Comparison of ENCODE assay signal across 21 cellular contexts in genomic region chr22:26551568-26551967, GRCh38. TPM values are rescaled to one million over a fixed set of nuclear protein-coding genes. Genes with fewer than 3 reads are reported as not detected.
DNase-seq lines count a peak whose midpoint lies in the region; ATAC-seq, FAIRE-seq and TF ChIP-seq lines count a peak whose summit lies in the region.
"Had no signal": no experiment of that assay in that cellular context is flagged by ENCODE, and none has a peak within 500 bp of the region (broad histone marks: within the 10 kb centered on the region; RNA-seq: fewer than 3 reads in every experiment).

No MANE protein-coding gene starts in this region.

- H3K4me1 ChIP-seq in left ventricle myocardium inferior: peaks cover 92% of the 10 kb centered on the region
- H3K4me1 ChIP-seq: transverse colon had no signal

- intact Hi-C loops in left ventricle myocardium inferior (cut with micrococcal nuclease): no loop called here
- intact Hi-C loops in Right ventricle myocardium inferior (cut with DNase I): loop anchor here (2.0 kb wide), 1 partner anchor 39 kb away; the partner anchor contains the start of gene TPST2

- H3K27ac ChIP-seq in left ventricle myocardium inferior (replicated peaks): peak overlapping the region; percentile 89
- H3K27ac ChIP-seq: cardiac muscle cell, transverse colon had no signal

- no peaks in the 10 kb centered on the region for H3K9me3 ChIP-seq in left ventricle myocardium inferior (replicated peaks)
- H3K9me3 ChIP-seq: transverse colon had no signal

- H3K4me1 Mint-ChIP-seq in effector memory CD8-positive, alpha-beta T cell (ENCODE audit: low read depth in 2 of 2): peaks cover 33 to 73% of the 10 kb centered on the region in 2 donors
- peaks cover 40 to 47% of the 10 kb centered on the region in 2 donors for H3K4me1 Mint-ChIP-seq in natural killer cell treated with Interleukin-12 subunit alpha and Interleukin-12 subunit beta and Interleukin-15 and Interleukin-18, amount 100 ng/mL, for 72 hours (ENCODE audit: low read depth in 2 of 2)
- H3K4me1 Mint-ChIP-seq in nephron progenitor cell: peaks cover 21% of the 10 kb centered on the region

- ATAC-seq in Right ventricle myocardium inferior: no peak
- no peak for ATAC-seq in effector memory CD8-positive, alpha-beta T cell (replicated peaks)
- no peak for ATAC-seq in natural killer cell treated with Interleukin-12 subunit alpha and Interleukin-12 subunit beta and Interleukin-15 and Interleukin-18, amount 100 ng/mL, for 72 hours
- ATAC-seq: CD8-positive, alpha-beta T cell; stimulated activated naive B cell treated with anti-CD40 and anti-IgM and Interleukin-4, amounts not matched to agents 10 μg/mL and 1 μg/mL and 100 μg/mL, for 72 hours had no signal

- no peak for TF ChIP-seq CTCF in left ventricle myocardium inferior (IDR thresholded peaks at IDR 0.05; ENCODE audit: borderline replicate concordance)
- TF ChIP-seq CTCF in nephron progenitor cell (IDR thresholded peaks at IDR 0.05): no peak

- no peak overlapping the region for H3K4me3 Mint-ChIP-seq in effector memory CD8-positive, alpha-beta T cell
- no peak overlapping the region for H3K4me3 Mint-ChIP-seq in natural killer cell treated with Interleukin-12 subunit alpha and Interleukin-12 subunit beta and Interleukin-15 and Interleukin-18, amount 100 ng/mL, for 72 hours
- H3K4me3 Mint-ChIP-seq in nephron progenitor cell: no peak overlapping the region
- H3K4me3 Mint-ChIP-seq: activated B cell treated with CpG ODN at 0.5 μM for 24 hours; activated CD4-positive, alpha-beta memory T cell treated with anti-CD3 and anti-CD28 coated beads, Interleukin-2, amount 10 ng/mL, durations not matched to agents 7 days and 5 days; CD8-positive, alpha-beta T cell; memory B cell; stimulated activated naive B cell treated with anti-CD40 and anti-IgM and Interleukin-4, amounts not matched to agents 10 μg/mL and 1 μg/mL and 100 μg/mL, for 72 hours; T-helper 1 cell treated with Interleukin-12 subunit alpha and Interleukin-12 subunit beta and Interleukin-4 antibody, amounts not matched to agents 30 μg/mL and 1 μg/mL, for 36 hours had no signal

- H3K27ac Mint-ChIP-seq in effector memory CD8-positive, alpha-beta T cell: peak overlapping the region; percentile 84 to 86
- peak overlapping the region; percentile 23 to 86 for H3K27ac Mint-ChIP-seq in natural killer cell treated with Interleukin-12 subunit alpha and Interleukin-12 subunit beta and Interleukin-15 and Interleukin-18, amount 100 ng/mL, for 72 hours
- H3K27ac Mint-ChIP-seq in nephron progenitor cell: no peak overlapping the region
- H3K27ac Mint-ChIP-seq: activated B cell treated with CpG ODN at 0.5 μM for 24 hours; activated CD4-positive, alpha-beta memory T cell treated with anti-CD3 and anti-CD28 coated beads, Interleukin-2, amount 10 ng/mL, durations not matched to agents 7 days and 5 days; CD8-positive, alpha-beta T cell; memory B cell; stimulated activated naive B cell treated with anti-CD40 and anti-IgM and Interleukin-4, amounts not matched to agents 10 μg/mL and 1 μg/mL and 100 μg/mL, for 72 hours; T-helper 1 cell treated with Interleukin-12 subunit alpha and Interleukin-12 subunit beta and Interleukin-4 antibody, amounts not matched to agents 30 μg/mL and 1 μg/mL, for 36 hours had no signal

- no peaks in the 10 kb centered on the region for H3K27me3 Mint-ChIP-seq in effector memory CD8-positive, alpha-beta T cell
- no peaks in the 10 kb centered on the region for H3K27me3 Mint-ChIP-seq in natural killer cell treated with Interleukin-12 subunit alpha and Interleukin-12 subunit beta and Interleukin-15 and Interleukin-18, amount 100 ng/mL, for 72 hours
- H3K27me3 Mint-ChIP-seq in nephron progenitor cell (ENCODE audit: low read depth, poor library complexity): no peaks in the 10 kb centered on the region
- H3K27me3 Mint-ChIP-seq: activated B cell treated with CpG ODN at 0.5 μM for 24 hours; activated CD4-positive, alpha-beta memory T cell treated with anti-CD3 and anti-CD28 coated beads, Interleukin-2, amount 10 ng/mL, durations not matched to agents 7 days and 5 days; memory B cell; stimulated activated naive B cell treated with anti-CD40 and anti-IgM and Interleukin-4, amounts not matched to agents 10 μg/mL and 1 μg/mL and 100 μg/mL, for 72 hours had no signal

- no peak overlapping the region for H3K4me3 ChIP-seq in left ventricle myocardium inferior
- H3K4me3 ChIP-seq: cardiac muscle cell, transverse colon had no signal

- no peaks in the 10 kb centered on the region for H3K9me3 Mint-ChIP-seq in effector memory CD8-positive, alpha-beta T cell
- H3K9me3 Mint-ChIP-seq in natural killer cell treated with Interleukin-12 subunit alpha and Interleukin-12 subunit beta and Interleukin-15 and Interleukin-18, amount 100 ng/mL, for 72 hours: no peaks in the 10 kb centered on the region
- no peaks in the 10 kb centered on the region for H3K9me3 Mint-ChIP-seq in nephron progenitor cell
- H3K9me3 Mint-ChIP-seq: activated B cell treated with CpG ODN at 0.5 μM for 24 hours; CD8-positive, alpha-beta T cell; memory B cell; stimulated activated naive B cell treated with anti-CD40 and anti-IgM and Interleukin-4, amounts not matched to agents 10 μg/mL and 1 μg/mL and 100 μg/mL, for 72 hours; T-helper 1 cell treated with Interleukin-12 subunit alpha and Interleukin-12 subunit beta and Interleukin-4 antibody, amounts not matched to agents 30 μg/mL and 1 μg/mL, for 36 hours had no signal

- peaks cover 32% of the 10 kb centered on the region for H3K36me3 Mint-ChIP-seq in effector memory CD8-positive, alpha-beta T cell (ENCODE audit: insufficient read depth)
- H3K36me3 Mint-ChIP-seq in natural killer cell treated with Interleukin-12 subunit alpha and Interleukin-12 subunit beta and Interleukin-15 and Interleukin-18, amount 100 ng/mL, for 72 hours: peaks cover 9% of the 10 kb centered on the region
- no peaks in the 10 kb centered on the region for H3K36me3 Mint-ChIP-seq in nephron progenitor cell (ENCODE audit: low read depth)

- no peaks in the 10 kb centered on the region for H3K27me3 ChIP-seq in left ventricle myocardium inferior (ENCODE audit: low read depth)
- H3K27me3 ChIP-seq: cardiac muscle cell, transverse colon had no signal

- H3K36me3 ChIP-seq in left ventricle myocardium inferior: no peaks in the 10 kb centered on the region
- H3K36me3 ChIP-seq: cardiac muscle cell, transverse colon had no signal

- peak; percentile 23 for FAIRE-seq in urothelium cell line (lab: Jason Lieb, UNC)

- DNase-seq in left ventricle myocardium inferior: no peak
- DNase-seq in Right ventricle myocardium inferior (ENCODE audit: missing footprints): no peak
- DNase-seq in effector memory CD8-positive, alpha-beta T cell: no peak
- no peak for DNase-seq in natural killer cell treated with Interleukin-12 subunit alpha and Interleukin-12 subunit beta and Interleukin-15 and Interleukin-18, amount 100 ng/mL, for 72 hours (ENCODE audit: low spot score)
- no peak for DNase-seq in urothelium cell line (ENCODE audit: low spot score)
- DNase-seq in nephron progenitor cell: no peak
- no peak for DNase-seq in dedifferentiated amniotic fluid mesenchymal stem cell (ENCODE audit: extremely low spot score)
- no peak for DNase-seq in 8988T
- DNase-seq: activated B cell treated with CpG ODN at 0.5 μM for 24 hours; activated CD4-positive, alpha-beta memory T cell treated with anti-CD3 and anti-CD28 coated beads, Interleukin-2, amount 10 ng/mL, durations not matched to agents 7 days and 5 days; CD8-positive, alpha-beta T cell; DMS79 treated with DMSO at 0.1 percent for 48 hours; KG1; NCI-H1092 treated with DMSO at 0.1 percent for 48 hours; NCI-H526; SHP77 treated with DMSO at 0.1 percent for 48 hours; stimulated activated naive B cell treated with anti-CD40 and anti-IgM and Interleukin-4, amounts not matched to agents 10 μg/mL and 1 μg/mL and 100 μg/mL, for 72 hours; transverse colon had no signal

RNA-seq across cellular contexts. Expression of gene TPST2, which starts 38.4 kb away (rescaled TPM):
- 28.5 TPM for total RNA-seq in left ventricle myocardium inferior
- 29.1 TPM for total RNA-seq in Right ventricle myocardium inferior
- total RNA-seq in natural killer cell treated with Interleukin-12 subunit alpha and Interleukin-12 subunit beta and Interleukin-15 and Interleukin-18, amount 100 ng/mL, for 72 hours: 10 to 100 TPM; 43.1 to 43.6 TPM

RNA-seq across cellular contexts. Expression of gene TFIP11, which starts 39.3 kb away (rescaled TPM):
- total RNA-seq in left ventricle myocardium inferior: 25.7 TPM
- total RNA-seq in Right ventricle myocardium inferior: 20.3 TPM
- 10 to 100 TPM; 56.5 to 57.7 TPM for total RNA-seq in natural killer cell treated with Interleukin-12 subunit alpha and Interleukin-12 subunit beta and Interleukin-15 and Interleukin-18, amount 100 ng/mL, for 72 hours
